27 cellular contexts compared by ENCODE assay signal in the genomic region with DNA sequence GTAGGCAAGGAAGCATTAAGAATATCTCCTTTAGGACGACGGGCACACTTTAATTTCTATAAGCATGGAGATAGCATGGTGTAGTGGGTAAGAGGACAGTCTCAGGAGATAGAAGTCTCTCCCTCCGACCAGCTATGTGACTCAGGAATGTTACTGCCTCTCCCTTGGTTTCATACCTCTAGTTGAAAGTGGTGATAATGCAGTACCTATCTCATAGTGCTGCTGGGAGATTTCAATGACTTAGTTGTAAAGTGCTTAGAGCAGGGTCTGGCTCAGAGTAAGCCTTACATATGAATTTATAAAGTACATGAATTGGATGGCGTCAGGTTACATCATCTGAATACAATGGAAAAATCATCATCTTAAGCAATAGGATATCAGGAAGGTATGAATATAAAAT.
"Had no signal": no experiment of that assay in that cellular context is flagged by ENCODE, and none has a peak within 500 bp of the region (broad histone marks: within the 10 kb centered on the region; RNA-seq: fewer than 3 reads in every experiment).

No MANE protein-coding gene starts in this region.

- H3K36me3 ChIP-seq: brain microvascular endothelial cell, SJSA1 had no signal

- H3K9me3 ChIP-seq: SJSA1, SK-N-SH had no signal

- H3K4me1 ChIP-seq: SJSA1 had no signal

- H3K9me2 ChIP-seq: SK-N-SH had no signal

- H3K27me3 ChIP-seq: brain microvascular endothelial cell, SJSA1 had no signal

- H3K4me2 ChIP-seq: KMS-11, SK-N-SH had no signal

- DNase-seq: activated CD4-positive, alpha-beta T cell treated with anti-CD3 and anti-CD28 coated beads for 36 hours; activated CD4-positive, alpha-beta T cell treated with anti-CD3 and anti-CD28 coated beads, Interleukin-2, amount 10 ng/mL, durations not matched to agents 7 days and 5 days; activated CD4-positive, alpha-beta T cell treated with anti-CD3 and anti-CD28 coated beads, Interleukin-2, amount 50 U/mL, for 48 hours; activated CD8-positive, alpha-beta T cell treated with anti-CD3 and anti-CD28 coated beads, Interleukin-2, amount 10 ng/mL, durations not matched to agents 7 days and 5 days; activated gamma-delta T cell treated with Interleukin-2 at 50 U/mL for 16 hours; activated naive CD4-positive, alpha-beta T cell treated with anti-CD3 and anti-CD28 coated beads for 36 hours; activated T-cell treated with anti-CD3 and anti-CD28 coated beads for 4 hours; activated T-cell treated with anti-CD3 and anti-CD28 coated beads, Interleukin-2, amount 50 U/mL, for 4 hours; anterior cingulate cortex; brain microvascular endothelial cell; central memory CD4-positive, alpha-beta T cell; NCI-H1092 treated with DMSO at 0.1 percent for 48 hours; NCI-H1417; NCI-H146; NCI-H187; NCI-H2029 treated with DMSO at 0.1 percent for 48 hours; NCI-H2107; NCI-H226; NCI-H446 treated with DMSO at 0.1 percent for 48 hours; NCI-H69; SHP77 treated with DMSO at 0.1 percent for 48 hours; SK-N-SH had no signal

- H3K4me3 ChIP-seq: SJSA1 had no signal

- H3K27ac ChIP-seq: brain microvascular endothelial cell, KMS-11, RWPE1, SJSA1 had no signal

- ATAC-seq: activated CD4-positive, alpha-beta T cell treated with anti-CD3 and anti-CD28 coated beads for 36 hours; activated CD4-positive, CD25-positive, alpha-beta regulatory T cell treated with anti-CD3 and anti-CD28 coated beads, Interleukin-2, amount 50 U/mL, for 24 hours; activated CD8-positive, alpha-beta T cell treated with anti-CD3 and anti-CD28 coated beads, Interleukin-2, amount 10 ng/mL, durations not matched to agents 7 days and 5 days; activated naive CD4-positive, alpha-beta T cell treated with anti-CD3 and anti-CD28 coated beads, Interleukin-2, amount 50 U/mL, for 72 hours; activated T-cell treated with anti-CD3 and anti-CD28 coated beads, Interleukin-2, amount 50 U/mL, for 4 hours had no signal
